ENCODE assay signal across 15 cellular contexts in genomic region chr18:40867452-40867851, GRCh38.
DNase-seq lines count a peak whose midpoint lies in the region; ATAC-seq, FAIRE-seq and TF ChIP-seq lines count a peak whose summit lies in the region.
"Had no signal": no experiment of that assay in that cellular context is flagged by ENCODE, and none has a peak within 500 bp of the region (broad histone marks: within the 10 kb centered on the region; RNA-seq: fewer than 3 reads in every experiment).

No MANE protein-coding gene starts in this region.

- FAIRE-seq in bronchial epithelial cell (lab: Jason Lieb, UNC): no peak
- FAIRE-seq: G401.6 had no signal

- no peaks in the 10 kb centered on the region for H3K27me3 Mint-ChIP-seq in activated naive CD8-positive, alpha-beta T cell treated with anti-CD3 and anti-CD28 coated beads for 36 hours
- H3K27me3 Mint-ChIP-seq: activated naive CD4-positive, alpha-beta T cell treated with anti-CD3 and anti-CD28 coated beads, Interleukin-2, amount 50 U/mL, for 24 hours; stimulated activated naive B cell treated with anti-CD40 and anti-IgM and Interleukin-4, amounts not matched to agents 10 μg/mL and 1 μg/mL and 100 μg/mL, for 72 hours had no signal

- ATAC-seq in HG02870 (IDR thresholded peaks at IDR 0.05; ENCODE audit: unreplicated experiment): no peak
- ATAC-seq in HG03457 (IDR thresholded peaks at IDR 0.05; ENCODE audit: unreplicated experiment): no peak
- ATAC-seq: stimulated activated naive B cell treated with anti-CD40 and anti-IgM and Interleukin-4, amounts not matched to agents 10 μg/mL and 1 μg/mL and 100 μg/mL, for 72 hours had no signal

- no peak for TF ChIP-seq CTCF in bronchial epithelial cell (IDR thresholded peaks at IDR 0.05; ENCODE audit: insufficient read depth, low read length, severe bottlenecking)
- no peak for TF ChIP-seq CTCF in kidney epithelial cell (IDR thresholded peaks at IDR 0.05; ENCODE audit: insufficient read depth, low read length, poor library complexity, severe bottlenecking)

- no peak overlapping the region for H3K4me3 Mint-ChIP-seq in activated naive CD8-positive, alpha-beta T cell treated with anti-CD3 and anti-CD28 coated beads for 36 hours
- H3K4me3 Mint-ChIP-seq: activated naive CD4-positive, alpha-beta T cell treated with anti-CD3 and anti-CD28 coated beads, Interleukin-2, amount 50 U/mL, for 24 hours; stimulated activated naive B cell treated with anti-CD40 and anti-IgM and Interleukin-4, amounts not matched to agents 10 μg/mL and 1 μg/mL and 100 μg/mL, for 72 hours had no signal

- no peak overlapping the region for H3K27ac Mint-ChIP-seq in activated naive CD8-positive, alpha-beta T cell treated with anti-CD3 and anti-CD28 coated beads for 36 hours
- H3K27ac Mint-ChIP-seq: activated naive CD4-positive, alpha-beta T cell treated with anti-CD3 and anti-CD28 coated beads, Interleukin-2, amount 50 U/mL, for 24 hours; stimulated activated naive B cell treated with anti-CD40 and anti-IgM and Interleukin-4, amounts not matched to agents 10 μg/mL and 1 μg/mL and 100 μg/mL, for 72 hours had no signal

- peak; percentile 12 for DNase-seq in AG20443 (ENCODE audit: low spot score)
- DNase-seq in NCI-H2171 treated with DMSO at 0.1 percent for 48 hours (lab: John Stamatoyannopoulos, UW): peak; percentile 53
- DNase-seq in bronchial epithelial cell (ENCODE audit: low read depth): peak; percentile 96
- DNase-seq in kidney epithelial cell (ENCODE audit: low read depth): peak; percentile 23
- DNase-seq in activated naive CD8-positive, alpha-beta T cell treated with anti-CD3 and anti-CD28 coated beads for 36 hours: no peak
- no peak for DNase-seq in NCI-H1694 (lab: John Stamatoyannopoulos, UW)
- DNase-seq: C1 segment of cervical spinal cord; NCI-H446; SHP77 treated with DMSO at 0.1 percent for 48 hours; stimulated activated naive B cell treated with anti-CD40 and anti-IgM and Interleukin-4, amounts not matched to agents 10 μg/mL and 1 μg/mL and 100 μg/mL, for 72 hours had no signal

- H3K4me3 ChIP-seq in bronchial epithelial cell (ENCODE audit: low read depth, low read length): no peak overlapping the region
- no peak overlapping the region for H3K4me3 ChIP-seq in kidney epithelial cell (ENCODE audit: low read depth, low read length)
- H3K4me3 ChIP-seq: MG63 had no signal

- no peaks in the 10 kb centered on the region for H3K4me1 Mint-ChIP-seq in activated naive CD8-positive, alpha-beta T cell treated with anti-CD3 and anti-CD28 coated beads for 36 hours
- H3K4me1 Mint-ChIP-seq: activated naive CD4-positive, alpha-beta T cell treated with anti-CD3 and anti-CD28 coated beads, Interleukin-2, amount 50 U/mL, for 24 hours; stimulated activated naive B cell treated with anti-CD40 and anti-IgM and Interleukin-4, amounts not matched to agents 10 μg/mL and 1 μg/mL and 100 μg/mL, for 72 hours had no signal

- H3K36me3 ChIP-seq in bronchial epithelial cell (ENCODE audit: control insufficient read depth, insufficient read depth, low read length): no peaks in the 10 kb centered on the region
- no peaks in the 10 kb centered on the region for H3K36me3 ChIP-seq in kidney epithelial cell (ENCODE audit: control insufficient read depth, insufficient read depth, low read length)
- H3K36me3 ChIP-seq: MG63 had no signal

- H3K36me3 Mint-ChIP-seq in activated naive CD8-positive, alpha-beta T cell treated with anti-CD3 and anti-CD28 coated beads for 36 hours: no peaks in the 10 kb centered on the region
- H3K36me3 Mint-ChIP-seq: activated naive CD4-positive, alpha-beta T cell treated with anti-CD3 and anti-CD28 coated beads, Interleukin-2, amount 50 U/mL, for 24 hours; stimulated activated naive B cell treated with anti-CD40 and anti-IgM and Interleukin-4, amounts not matched to agents 10 μg/mL and 1 μg/mL and 100 μg/mL, for 72 hours had no signal

- no peaks in the 10 kb centered on the region for H3K27me3 ChIP-seq in bronchial epithelial cell (ENCODE audit: control insufficient read depth, insufficient read depth, low read length)
- no peaks in the 10 kb centered on the region for H3K27me3 ChIP-seq in kidney epithelial cell (ENCODE audit: control insufficient read depth, insufficient read depth, low read length)
- H3K27me3 ChIP-seq: MG63 had no signal

- peaks cover 3% of the 10 kb centered on the region for H3K9me3 Mint-ChIP-seq in activated naive CD8-positive, alpha-beta T cell treated with anti-CD3 and anti-CD28 coated beads for 36 hours

Comparison
In these comparisons a context has a peak if more than half of its experiments do, and no peak if none do; other contexts are left out.
1. DNase-seq: peak in AG20443 (single experiment), NCI-H2171 treated with DMSO at 0.1 percent for 48 hours (single experiment), bronchial epithelial cell (single experiment) and kidney epithelial cell (single experiment); none in activated naive CD8-positive, alpha-beta T cell treated with anti-CD3 and anti-CD28 coated beads for 36 hours (single experiment) and NCI-H1694 (single experiment).